Comparison of ENCODE assay signal across 17 cellular contexts in genomic region chr17:1505586-1505985, GRCh38. TPM values are rescaled to one million over a fixed set of nuclear protein-coding genes. Genes with fewer than 3 reads are reported as not detected.
DNase-seq lines count a peak whose midpoint lies in the region; ATAC-seq and TF ChIP-seq lines count a peak whose summit lies in the region.
"Had no signal": no experiment of that assay in that cellular context is flagged by ENCODE, and none has a peak within 500 bp of the region (broad histone marks: within the 10 kb centered on the region; RNA-seq: fewer than 3 reads in every experiment).

No MANE protein-coding gene starts in this region.

- H3K4me3 ChIP-seq in breast epithelium: no peak overlapping the region
- H3K4me3 ChIP-seq in lower lobe of right lung: no peak overlapping the region
- no peak overlapping the region for H3K4me3 ChIP-seq in upper lobe of left lung
- H3K4me3 ChIP-seq in mucosa of descending colon: no peak overlapping the region
- no peak overlapping the region for H3K4me3 ChIP-seq in body of pancreas
- H3K4me3 ChIP-seq: BLaER1 treated with 17β-estradiol and CSF1 and Interleukin-3, amounts not matched to agents 10 nM and 100 nM; HAP-1 had no signal

- POLR2A ChIA-PET in MCF 10A (lab: Yijun Ruan, JAX): interaction anchor here (1.0 to 4.2 kb wide), 2 partner anchors 11 to 82 kb away, joined by 3 to 18 read pairs; partner anchors contain the start of gene INPP5K

- DNase-seq in MCF 10A (ENCODE audit: unreplicated experiment) (no peak), breast epithelium (ENCODE audit: low spot score in 2 of 2) (no peak), lower lobe of right lung (no peak), upper lobe of left lung (no peak), mucosa of gallbladder (ENCODE audit: low spot score) (no peak), mucosa of descending colon (no peak), body of pancreas (no peak)
- DNase-seq: DND-41, NCI-H2029, NCI-H2171, NCI-H446, NCI-H748 treated with DMSO at 0.1 percent for 48 hours, SHP77 had no signal

- no peaks in the 10 kb centered on the region for H3K9me3 ChIP-seq in breast epithelium
- H3K9me3 ChIP-seq in lower lobe of right lung: no peaks in the 10 kb centered on the region
- no peaks in the 10 kb centered on the region for H3K9me3 ChIP-seq in upper lobe of left lung
- H3K9me3 ChIP-seq in mucosa of descending colon: no peaks in the 10 kb centered on the region
- no peaks in the 10 kb centered on the region for H3K9me3 ChIP-seq in body of pancreas
- H3K9me3 ChIP-seq: BLaER1 treated with 17β-estradiol and CSF1 and Interleukin-3, amounts not matched to agents 10 nM and 100 nM; HAP-1 had no signal

- H3K4me3 Mint-ChIP-seq in MCF 10A (ENCODE audit: unreplicated experiment): no peak overlapping the region
- H3K4me3 Mint-ChIP-seq in brain: no peak overlapping the region

- CTCF ChIA-PET in MCF 10A (lab: Yijun Ruan, JAX): no interaction called here

- H3K9me3 Mint-ChIP-seq in MCF 10A (ENCODE audit: unreplicated experiment): no peaks in the 10 kb centered on the region
- H3K9me3 Mint-ChIP-seq in brain: no peaks in the 10 kb centered on the region

- H3K4me1 Mint-ChIP-seq in MCF 10A (ENCODE audit: insufficient read depth, unreplicated experiment) (no peaks in the 10 kb centered on the region), brain (no peaks in the 10 kb centered on the region)

- WGBS in upper lobe of left lung, 2 donors: 71 to 73% methylated on average over 5 of the region's 5 CpGs
- 85 to 89% methylated on average over 5 of the region's 5 CpGs for WGBS in body of pancreas, 2 donors

- peaks cover 0 to 3% of the 10 kb centered on the region in 2 donors for H3K4me1 ChIP-seq in breast epithelium
- peaks cover 22% of the 10 kb centered on the region for H3K4me1 ChIP-seq in lower lobe of right lung
- peaks cover 24 to 28% (median 26%) of the 10 kb centered on the region in 4 donors for H3K4me1 ChIP-seq in upper lobe of left lung
- peaks cover 17% of the 10 kb centered on the region for H3K4me1 ChIP-seq in mucosa of descending colon (ENCODE audit: low read depth)
- H3K4me1 ChIP-seq in body of pancreas: no peaks in the 10 kb centered on the region
- H3K4me1 ChIP-seq: HAP-1 had no signal

- TF ChIP-seq CTCF in MCF 10A (IDR thresholded peaks at IDR 0.05; ENCODE audit: unreplicated experiment) (no peak), breast epithelium (IDR thresholded peaks at IDR 0.05) (no peak), brain (conservative IDR thresholded peaks at IDR 0.05) (no peak), lower lobe of right lung (IDR thresholded peaks at IDR 0.05) (no peak), upper lobe of left lung (IDR thresholded peaks at IDR 0.05) (no peak), mucosa of descending colon (IDR thresholded peaks at IDR 0.05) (no peak), body of pancreas (IDR thresholded peaks at IDR 0.05) (no peak)

- TF ChIP-seq EP300 in upper lobe of left lung (IDR thresholded peaks at IDR 0.05): no peak

- H3K36me3 Mint-ChIP-seq in MCF 10A (ENCODE audit: insufficient read depth, unreplicated experiment) (peaks cover 27% of the 10 kb centered on the region), brain (peaks cover 34% of the 10 kb centered on the region)

- H3K27ac ChIP-seq in breast epithelium (no peak overlapping the region), lower lobe of right lung (peak overlapping the region; percentile 11), upper lobe of left lung (peak overlapping the region in 3 of 4 donors; percentile 29 to 45 (median 30)), body of pancreas (no peak overlapping the region)
- H3K27ac ChIP-seq: BLaER1 treated with 17β-estradiol and CSF1 and Interleukin-3, amounts not matched to agents 10 nM and 100 nM had no signal

- peak overlapping the region; percentile 65 for H3K27ac Mint-ChIP-seq in MCF 10A (ENCODE audit: low read depth, unreplicated experiment)
- peak overlapping the region in 3 of 5 experiments; percentile 4 to 75 (median 11) for H3K27ac Mint-ChIP-seq in brain

- H3K27me3 Mint-ChIP-seq in MCF 10A (ENCODE audit: insufficient read depth, unreplicated experiment) (no peaks in the 10 kb centered on the region), brain (no peaks in the 10 kb centered on the region)

- H3K27me3 ChIP-seq in breast epithelium (no peaks in the 10 kb centered on the region), lower lobe of right lung (ENCODE audit: low read depth) (no peaks in the 10 kb centered on the region), upper lobe of left lung (no peaks in the 10 kb centered on the region), body of pancreas (no peaks in the 10 kb centered on the region)
- H3K27me3 ChIP-seq: BLaER1 treated with 17β-estradiol and CSF1 and Interleukin-3, amounts not matched to agents 10 nM and 100 nM had no signal

- ATAC-seq in lower lobe of right lung (no peak), upper lobe of left lung (ENCODE audit: low FRiP score in 2 of 2) (no peak), mucosa of descending colon (no peak), body of pancreas (no peak)
- ATAC-seq: Panc1 had no signal

- no peaks in the 10 kb centered on the region for H3K36me3 ChIP-seq in breast epithelium
- peaks cover 70% of the 10 kb centered on the region for H3K36me3 ChIP-seq in lower lobe of right lung
- H3K36me3 ChIP-seq in upper lobe of left lung: peaks cover 12 to 78% (median 36%) of the 10 kb centered on the region in 4 donors
- no peaks in the 10 kb centered on the region for H3K36me3 ChIP-seq in mucosa of descending colon (ENCODE audit: low read depth)
- H3K36me3 ChIP-seq in body of pancreas (replicated peaks in 1 of 2; ENCODE audit: insufficient read depth in 1 of 2, low read depth in 2 of 2): peaks cover 0 to 3% of the 10 kb centered on the region in 2 donors

- TF ChIP-seq POLR2A in breast epithelium (IDR thresholded peaks at IDR 0.05): no peak
- TF ChIP-seq POLR2A in upper lobe of left lung (IDR thresholded peaks at IDR 0.05): no peak
- no peak for TF ChIP-seq POLR2A in body of pancreas (IDR thresholded peaks at IDR 0.05)

- intact Hi-C loops in MCF 10A (cut with micrococcal nuclease) (no loop called here), breast epithelium (cut with DNase I; ENCODE audit: low total_unique reads) (no loop called here), lower lobe of right lung (cut with DNase I) (no loop called here), mucosa of descending colon (cut with DNase I, micrococcal nuclease) (no loop called here), body of pancreas (cut with DNase I) (no loop called here)

- BruUV-seq in MCF 10A (replicated peaks; lab: Mats Ljungman, UMichigan): no TSS peak

RNA-seq across cellular contexts. Expression of gene INPP5K, which starts 10.8 kb away (rescaled TPM):
- total RNA-seq in MCF 10A (2022) (25.5 and 28.9 TPM in 2 replicates), breast epithelium (100 to 1,000 TPM in 1 of 3 donors, 10 to 100 TPM in 2; 75.2 to 177 (median 88.8) TPM), lower lobe of right lung (57.9 TPM), upper lobe of left lung (100 to 1,000 TPM in 2 of 6 donors, 10 to 100 TPM in 4; 60.9 to 155 (median 84.6) TPM), mucosa of gallbladder (38.6 TPM), mucosa of descending colon (10 to 100 TPM; 43.7 to 49.9 (median 47.6) TPM), body of pancreas (10 to 100 TPM; 26.4 to 34.2 TPM)
- polyA plus RNA-seq in brain (ENCODE audit: insufficient read depth, low read depth, low replicate concordance): 50.0 TPM

RNA-seq across cellular contexts. Expression of gene MYO1C, which starts 13.1 kb away (rescaled TPM):
- total RNA-seq in MCF 10A (2022) (175 and 216 TPM in 2 replicates), breast epithelium (100 to 1,000 TPM in 2 of 3 donors, 10 to 100 TPM in 1; 99.5 to 235 (median 137) TPM), lower lobe of right lung (213 TPM), upper lobe of left lung (100 to 1,000 TPM; 186 to 358 (median 266) TPM), mucosa of gallbladder (285 TPM), mucosa of descending colon (100 to 1,000 TPM; 249 to 344 (median 276) TPM), body of pancreas (10 to 100 TPM; 77.3 to 94.6 TPM)
- 12.8 TPM for polyA plus RNA-seq in brain (ENCODE audit: insufficient read depth, low read depth, low replicate concordance)

RNA-seq across cellular contexts. Expression of gene CRK, which starts 49.6 kb away (rescaled TPM):
- 70.6 and 82.9 TPM in 2 replicates for total RNA-seq in MCF 10A (2022)
- 10 to 100 TPM; 73.7 to 84.5 (median 76.8) TPM for total RNA-seq in breast epithelium
- 32.2 TPM for polyA plus RNA-seq in brain (ENCODE audit: insufficient read depth, low read depth, low replicate concordance)
- total RNA-seq in lower lobe of right lung: 66.2 TPM
- 100 to 1,000 TPM in 1 of 6 donors, 10 to 100 TPM in 5; 37.7 to 121 (median 65.8) TPM for total RNA-seq in upper lobe of left lung
- total RNA-seq in mucosa of gallbladder: 82.2 TPM
- total RNA-seq in mucosa of descending colon: 10 to 100 TPM; 73.9 to 85.3 (median 74.0) TPM
- total RNA-seq in body of pancreas: 10 to 100 TPM; 27.7 to 35.5 TPM

RNA-seq across cellular contexts. Expression of gene PITPNA, which starts 57.0 kb away (rescaled TPM):
- total RNA-seq in MCF 10A (2022) (79.6 and 99.8 TPM in 2 replicates), breast epithelium (10 to 100 TPM; 24.6 to 37.7 (median 28.8) TPM), lower lobe of right lung (71.3 TPM), upper lobe of left lung (10 to 100 TPM; 35.0 to 90.2 (median 53.4) TPM), mucosa of gallbladder (81.8 TPM), mucosa of descending colon (10 to 100 TPM; 63.3 to 90.8 (median 81.6) TPM), body of pancreas (10 to 100 TPM; 11.2 to 14.3 TPM)
- 61.6 TPM for polyA plus RNA-seq in brain (ENCODE audit: insufficient read depth, low read depth, low replicate concordance)

Comparison
In these comparisons a context has a peak if more than half of its experiments do, and no peak if none do; other contexts are left out.
1. H3K27ac ChIP-seq: peak in lower lobe of right lung (single experiment) and upper lobe of left lung (3 of 4); none in breast epithelium (0 of 2) and body of pancreas (0 of 4).